In genomic region chr3:146024260-146024659, GRCh38 we compare ENCODE assay signal across 24 cellular contexts.
DNase-seq lines count a peak whose midpoint lies in the region; ATAC-seq, FAIRE-seq and TF ChIP-seq lines count a peak whose summit lies in the region.
"Had no signal": no experiment of that assay in that cellular context is flagged by ENCODE, and none has a peak within 500 bp of the region (broad histone marks: within the 10 kb centered on the region; RNA-seq: fewer than 3 reads in every experiment).

No MANE protein-coding gene starts in this region.

- TF ChIP-seq CTCF in cardiac fibroblast (IDR thresholded peaks at IDR 0.05; ENCODE audit: low read depth, low read length) (no peak), endothelial cell of umbilical vein (IDR thresholded peaks at IDR 0.05; ENCODE audit: extremely low read depth in 1 of 2, insufficient read depth in 1 of 2, low read depth in 1 of 2, low read length in 2 of 2) (no peak), fibroblast of the aortic adventitia (IDR thresholded peaks at IDR 0.05; ENCODE audit: insufficient read depth, low read length) (no peak)

- intact Hi-C loops in endothelial cell of umbilical vein (cut with micrococcal nuclease): no loop called here

- H3K9ac ChIP-seq in endothelial cell of umbilical vein (replicated peaks; ENCODE audit: extremely low read depth, insufficient read depth, low read length): no peak overlapping the region
- H3K9ac ChIP-seq: BLaER1 had no signal

- no peak for ATAC-seq in HG02610 (IDR thresholded peaks at IDR 0.05; ENCODE audit: unreplicated experiment)
- ATAC-seq: CD8-positive, alpha-beta T cell; GM12878; GM23338; HCT116 had no signal

- no peaks in the 10 kb centered on the region for H3K36me3 ChIP-seq in endothelial cell of umbilical vein (ENCODE audit: control insufficient read depth in 2 of 2, extremely low read depth in 1 of 2, insufficient read depth in 2 of 2, low read length in 2 of 2)
- H3K36me3 ChIP-seq: BLaER1 had no signal

- no peaks in the 10 kb centered on the region for H3K27me3 ChIP-seq in endothelial cell of umbilical vein (ENCODE audit: control insufficient read depth in 2 of 2, insufficient read depth in 2 of 2, low read length in 2 of 2)
- H3K27me3 ChIP-seq: BLaER1 had no signal

- H3K79me2 ChIP-seq in endothelial cell of umbilical vein (ENCODE audit: control insufficient read depth, insufficient read depth, low read length): no peaks in the 10 kb centered on the region

- H3K9me1 ChIP-seq in endothelial cell of umbilical vein (replicated peaks; ENCODE audit: control insufficient read depth, extremely low read depth, insufficient read depth, low read length): no peaks in the 10 kb centered on the region

- no peak overlapping the region for H2AFZ ChIP-seq in endothelial cell of umbilical vein (ENCODE audit: low read depth, low read length)
- H2AFZ ChIP-seq: GM23338 had no signal

- no peak for FAIRE-seq in endothelial cell of umbilical vein (lab: Jason Lieb, UNC)
- no peak for FAIRE-seq in GM12891 (lab: Jason Lieb, UNC)
- FAIRE-seq: A204.1, D721Med, GM12878, GM18507 had no signal

- H3K4me3 ChIP-seq in cardiac fibroblast (replicated peaks in 1 of 2; ENCODE audit: low read depth in 2 of 2, low read length in 2 of 2) (no peak overlapping the region), endothelial cell of umbilical vein (replicated peaks in 1 of 3; ENCODE audit: insufficient read depth in 1 of 3, low read depth in 1 of 3, low read length in 3 of 3) (no peak overlapping the region), fibroblast of the aortic adventitia (ENCODE audit: low read depth, low read length) (no peak overlapping the region)
- H3K4me3 ChIP-seq: BLaER1, GM12878, GM23338 had no signal

- POLR2A ChIA-PET in endothelial cell of umbilical vein (lab: Charles Lee): no interaction called here

- BruUV-seq in endothelial cell of umbilical vein (replicated peaks; lab: Mats Ljungman, UMichigan): no TSS peak

- DNase-seq in COLO829 (ENCODE audit: low spot score) (peak; percentile 15), cardiac fibroblast (ENCODE audit: low read depth in 2 of 2) (peak; percentile 10 to 38), endothelial cell of umbilical vein (ENCODE audit: low read depth, low spot score) (peak; percentile 66), fibroblast of the aortic adventitia (ENCODE audit: low read depth) (peak; percentile 35), GM12891 (ENCODE audit: insufficient read length, low spot score) (no peak), NCI-H2029 treated with DMSO at 0.1 percent for 48 hours (lab: John Stamatoyannopoulos, UW) (no peak), OCI-M2 (lab: John Stamatoyannopoulos, UW; ENCODE audit: unreplicated experiment) (no peak)
- DNase-seq: CD4-positive, CD25-positive, alpha-beta regulatory T cell; CD8-positive, alpha-beta T cell; DMS 273 treated with DMSO at 0.1 percent for 48 hours; DMS79; EL; GDM1; H9 had no signal

- no peaks in the 10 kb centered on the region for H4K20me1 ChIP-seq in endothelial cell of umbilical vein (replicated peaks; ENCODE audit: control insufficient read depth, extremely low read depth, insufficient read depth, low read length)
- H4K20me1 ChIP-seq: BLaER1 had no signal

- dilution Hi-C loops in endothelial cell of umbilical vein (cut with MboI; ENCODE audit: extremely low pct_ligation_motif_present, low sequenced_read_pairs): no loop called here

- TF ChIP-seq POLR2A in endothelial cell of umbilical vein (IDR thresholded peaks at IDR 0.05; ENCODE audit: low read depth, low read length) (no peak), GM12891 (IDR thresholded peaks at IDR 0.05; ENCODE audit: low read depth, low read length) (no peak)

- H3K27ac ChIP-seq in endothelial cell of umbilical vein (ENCODE audit: insufficient read depth, low read depth, low read length): no peak overlapping the region
- H3K27ac ChIP-seq: 22Rv1, BLaER1, C4-2B had no signal

- CTCF ChIA-PET in endothelial cell of umbilical vein (lab: Charles Lee): no interaction called here

- H3K9me3 ChIP-seq in endothelial cell of umbilical vein (replicated peaks; ENCODE audit: control insufficient read depth, insufficient read depth, low read length): no peaks in the 10 kb centered on the region
- H3K9me3 ChIP-seq: BLaER1 had no signal

- H3K4me2 ChIP-seq in endothelial cell of umbilical vein (ENCODE audit: insufficient read depth, low read length): no peak overlapping the region
- H3K4me2 ChIP-seq: BLaER1, GM23338 had no signal

- no peaks in the 10 kb centered on the region for H3K4me1 ChIP-seq in endothelial cell of umbilical vein (ENCODE audit: control insufficient read depth, extremely low read depth, insufficient read depth, low read length)
- H3K4me1 ChIP-seq: BLaER1 had no signal

TF ChIP-seq in endothelial cell of umbilical vein, 7 proteins besides CTCF, POLR2A, EP300 and RAD21:
- TF ChIP-seq JUN (IDR thresholded peaks at IDR 0.05; ENCODE audit: borderline replicate concordance, insufficient read depth, insufficient read length, low read depth) (peak; percentile 57), POLR2AphosphoS5 (IDR thresholded peaks at IDR 0.05; ENCODE audit: insufficient read depth, low read depth, low read length) (no peak)

TF ChIP-seq in GM12891, 5 proteins besides CTCF, POLR2A, EP300 and RAD21:
- TF ChIP-seq SPI1 (IDR thresholded peaks at IDR 0.05; ENCODE audit: low read depth, low read length): no peak
- TF ChIP-seq PAX5 (IDR thresholded peaks at IDR 0.05; ENCODE audit: insufficient read depth, low read length, severe bottlenecking): no peak
- no peak for TF ChIP-seq TAF1 (IDR thresholded peaks at IDR 0.05; ENCODE audit: low read depth, low read length)
- no peak for TF ChIP-seq POLR2AphosphoS5 (IDR thresholded peaks at IDR 0.05; ENCODE audit: low read depth, low read length)
- TF ChIP-seq POU2F2 (IDR thresholded peaks at IDR 0.05; ENCODE audit: low read depth, low read length): no peak

Comparison
In these comparisons a context has a peak if more than half of its experiments do, and no peak if none do; other contexts are left out.
1. DNase-seq: peak in COLO829 (single experiment), cardiac fibroblast (2 of 2), endothelial cell of umbilical vein (single experiment) and fibroblast of the aortic adventitia (single experiment); none in GM12891 (single experiment), NCI-H2029 treated with DMSO at 0.1 percent for 48 hours (single experiment) and OCI-M2 (single experiment).